8 cellular contexts compared by ENCODE assay signal in the genomic region with DNA sequence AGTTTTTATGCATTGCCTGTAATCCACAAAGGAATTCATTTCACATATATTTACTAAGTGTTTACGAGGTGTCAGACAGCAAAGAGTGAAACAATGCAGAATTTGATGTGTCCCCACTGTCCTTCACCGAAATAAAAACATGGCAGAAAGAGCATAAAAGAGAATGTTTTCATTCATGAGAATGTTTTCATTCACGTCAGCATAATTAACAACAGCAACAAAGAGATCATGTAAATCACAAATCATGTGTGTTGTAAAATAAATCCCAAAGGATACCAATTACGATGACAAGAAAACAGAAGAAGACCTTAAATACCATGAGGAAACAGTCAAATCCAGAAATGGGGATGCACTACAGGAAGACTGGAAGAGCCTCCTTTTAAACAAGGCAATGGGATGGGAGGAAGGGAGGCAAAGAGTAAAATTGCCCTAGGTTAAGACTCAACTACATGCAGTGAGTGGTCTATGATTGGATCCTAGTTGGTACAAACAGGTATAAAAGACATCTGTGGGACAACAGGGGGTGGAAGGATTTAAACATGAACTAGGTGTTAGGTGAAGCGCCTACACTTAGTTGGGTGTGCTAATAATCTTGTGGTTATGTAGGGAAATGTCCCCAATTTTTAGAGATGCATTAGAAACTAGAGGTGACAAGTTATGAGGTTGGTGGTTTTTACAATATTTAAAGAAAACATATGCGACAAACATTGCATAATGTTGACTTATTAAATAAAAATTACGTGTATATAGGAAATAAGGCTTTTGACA. TPM values are rescaled to one million over a fixed set of nuclear protein-coding genes. Genes with fewer than 3 reads are reported as not detected.
A peak's percentile ranks its signal among the peaks of the same experiment; 100 is the strongest.
DNase-seq lines count a peak whose midpoint lies in the region; ATAC-seq, FAIRE-seq and TF ChIP-seq lines count a peak whose summit lies in the region.

No MANE protein-coding gene starts in this region.

- no TSS peak for BruUV-seq in GM12878 (replicated peaks; lab: Mats Ljungman, UMichigan)

- H2AFZ ChIP-seq in SK-N-SH (ENCODE audit: low read depth) (no peak overlapping the region), GM12878 (ENCODE audit: control insufficient read depth, low read depth, low read length) (0 out of 2 replicates have a peak overlapping the region, but pooled peaks have one; percentile 9)

- H3K9me3 ChIP-seq in SK-N-SH (no peaks in the 10 kb centered on the region), GM12878 (replicated peaks; ENCODE audit: control insufficient read depth, insufficient read depth, low read length) (no peaks in the 10 kb centered on the region; the same call in 2 of the 3 replicates), mesodermal cell (ENCODE audit: control insufficient read depth, low read length) (no peaks in the 10 kb centered on the region), testis (no peaks in the 10 kb centered on the region)

- peaks cover 11% of the 10 kb centered on the region for H3F3A ChIP-seq in SK-N-SH (replicated peaks; ENCODE audit: insufficient read depth)

- H3K27ac ChIP-seq in SK-N-SH (ENCODE audit: low read depth in 2 of 2, low read length in 1 of 2), result peak overlapping the region; percentile 92 to 99; a peak in 3 of 4 replicates
- no peak overlapping the region for H3K27ac ChIP-seq in GM12878 (ENCODE audit: control insufficient read depth, insufficient read depth)
- H3K27ac ChIP-seq in mesodermal cell (ENCODE audit: low read depth, low read length, severe bottlenecking), result peak overlapping the region; percentile 99
- peak overlapping the region; percentile 92 to 93 for H3K27ac ChIP-seq in testis

- H4K20me1 ChIP-seq in SK-N-SH (ENCODE audit: insufficient read depth) (no peaks in the 10 kb centered on the region), GM12878 (ENCODE audit: control insufficient read depth, insufficient read depth) (no peaks in the 10 kb centered on the region)

- H3K27me3 ChIP-seq in SK-N-SH (ENCODE audit: insufficient read depth) (no peaks in the 10 kb centered on the region), GM12878 (replicated peaks in 1 of 2; ENCODE audit: control insufficient read depth in 2 of 2, insufficient read depth in 2 of 2, low read length in 1 of 2) (no peaks in the 10 kb centered on the region), testis (no peaks in the 10 kb centered on the region)

- TF ChIP-seq POLR2A in GM12878 (IDR thresholded peaks at IDR 0.05; ENCODE audit: low read depth, low read length), result no peak
- no peak for TF ChIP-seq POLR2A in testis (IDR thresholded peaks at IDR 0.05)

- no peaks in the 10 kb centered on the region for H3K9me2 ChIP-seq in SK-N-SH

- SMC1A ChIA-PET in GM12878 (lab: Charles Lee; ENCODE audit: uncharacterized antibody, unreplicated experiment), result interaction anchor here (0.7 to 4.8 kb wide), 5 partner anchors 10 to 67 kb away, joined by 3 to 22 read pairs (median 4); a partner anchor contains a TSS

- no peak for ATAC-seq in SK-N-SH treated with all-trans-retinoic acid at 6 μM for 48 hours
- ATAC-seq in GM12878, result no peak
- no peak for ATAC-seq in GM21717 (IDR thresholded peaks at IDR 0.05; ENCODE audit: unreplicated experiment)

- no peak for FAIRE-seq in GM12878 (lab: Jason Lieb, UNC)

- RAD21 ChIA-PET in GM12878 (lab: Charles Lee; ENCODE audit: unreplicated experiment), result interaction anchor here (0.6 to 1.2 kb wide), 6 partner anchors 17 to 672 kb away, joined by 3 to 7 read pairs (median 3); a partner anchor contains a TSS

- CTCF ChIA-PET in SK-N-SH (lab: Yijun Ruan, JAX) (interaction anchor here (0.6 to 5.0 kb wide), 4 partner anchors 21 to 57 kb away, joined by 3 to 29 read pairs (median 4); a partner anchor contains a TSS), GM12878 (lab: Yijun Ruan, JAX) (interaction anchor here (0.6 to 4.6 kb wide), 6 partner anchors 10 to 622 kb away, joined by 3 to 50 read pairs (median 4); a partner anchor contains a TSS)

- in situ Hi-C loops in GM12878 (cut with MboI), result loop anchor here (25.0 kb wide), 1 partner anchor 1672 kb away; a partner anchor contains a TSS

- no peak for DNase-seq in SK-N-SH
- no peak for DNase-seq in GM12878 (ENCODE audit: low read depth, low spot score)
- DNase-seq in testis, result no peak
- no peak for DNase-seq in activated CD8-positive, alpha-beta memory T cell treated with anti-CD3 and anti-CD28 coated beads, Interleukin-2, amount 50 U/mL, for 4 hours
- DNase-seq in NCI-H2227 treated with DMSO at 0.1 percent for 48 hours (lab: John Stamatoyannopoulos, UW), result no peak

- H3K4me2 ChIP-seq in SK-N-SH (peak overlapping the region; percentile 87), GM12878 (ENCODE audit: control insufficient read depth, insufficient read depth) (peak overlapping the region; percentile 93)

- no peaks in the 10 kb centered on the region for H3K79me2 ChIP-seq in SK-N-SH (ENCODE audit: insufficient read depth)
- H3K79me2 ChIP-seq in GM12878 (ENCODE audit: control insufficient read depth, insufficient read depth, low read length), result no peaks in the 10 kb centered on the region

- H3K36me3 ChIP-seq in SK-N-SH (replicated peaks in 1 of 2; ENCODE audit: control insufficient read depth in 1 of 2, insufficient read depth in 2 of 2, low read length in 1 of 2), result no peaks in the 10 kb centered on the region
- no peaks in the 10 kb centered on the region for H3K36me3 ChIP-seq in GM12878 (ENCODE audit: control insufficient read depth in 2 of 2, insufficient read depth in 2 of 2, low read length in 1 of 2)
- H3K36me3 ChIP-seq in mesodermal cell (ENCODE audit: control insufficient read depth, insufficient read depth, low read length), result no peaks in the 10 kb centered on the region
- H3K36me3 ChIP-seq in testis (ENCODE audit: low read depth, missing control alignments), result no peaks in the 10 kb centered on the region

- no peak for TF ChIP-seq RAD21 in SK-N-SH (IDR thresholded peaks at IDR 0.05; ENCODE audit: low read length)
- TF ChIP-seq RAD21 in GM12878 (IDR thresholded peaks at IDR 0.05; ENCODE audit: insufficient read depth, low read depth, low read length), result no peak

- 89% methylated on average over 7 of the region's 7 CpGs for WGBS in SK-N-SH (ENCODE audit: low lambda C conversion rate)
- WGBS in GM12878 (ENCODE audit: insufficient coverage, insufficient replicate concordance, low lambda C conversion rate, missing lambda C conversion rate), result 86% methylated on average over 7 of the region's 7 CpGs
- WGBS in mesodermal cell (ENCODE audit: insufficient coverage in 2 of 2), 2 experiments, result 100% methylated on average over 1 of the region's 7 CpGs
- 59 to 67% methylated on average over 7 of the region's 7 CpGs for WGBS in testis, 2 donors

- POLR2A ChIA-PET in SK-N-SH (lab: Yijun Ruan, JAX), result interaction anchor here (0.8 to 2.4 kb wide), 7 partner anchors 10 to 193 kb away, joined by 3 to 14 read pairs (median 4); a partner anchor contains a TSS
- POLR2A ChIA-PET in GM12878 (lab: Charles Lee), result interaction anchor here (0.6 to 1.1 kb wide), 4 partner anchors 9 to 194 kb away, joined by 3 to 4 read pairs (median 3); no protein-coding TSS in a partner anchor

- no peak for TF ChIP-seq EP300 in SK-N-SH (IDR thresholded peaks at IDR 0.05; ENCODE audit: borderline replicate concordance in 1 of 2, low read depth in 1 of 2, low read length in 1 of 2)
- TF ChIP-seq EP300 in GM12878 (IDR thresholded peaks at IDR 0.05; ENCODE audit: borderline replicate concordance in 1 of 2, control insufficient read depth in 1 of 2, low read depth in 2 of 2, low read length in 2 of 2), result no peak

- intact Hi-C loops in GM12878 (cut with micrococcal nuclease; ENCODE audit: unreplicated experiment), result loop anchor here (1.0 to 5.0 kb wide), 2 partner anchors 67 to 196 kb away; a partner anchor contains a TSS
- intact Hi-C loops in testis (cut with DNase I; ENCODE audit: low total_unique reads), result loop anchor here (5.0 kb wide), 1 partner anchor 252 kb away; a partner anchor contains a TSS

- H3K4me3 ChIP-seq in SK-N-SH (ENCODE audit: low read depth in 2 of 2, low read length in 1 of 2) (peak overlapping the region; percentile 74 to 93; a peak in 3 of 4 replicates), GM12878 (no peak overlapping the region), mesodermal cell (ENCODE audit: extremely low read depth, insufficient read depth, low read length, poor library complexity, severe bottlenecking) (peak overlapping the region; percentile 77), testis (peak overlapping the region in 1 of 2 donors; percentile 70)

- TF ChIP-seq CTCF in SK-N-SH (IDR thresholded peaks at IDR 0.05), result no peak
- TF ChIP-seq CTCF in GM12878 (IDR thresholded peaks at IDR 0.05 in 2 of 3, conservative IDR thresholded peaks at IDR 0.05 in 1 of 3; ENCODE audit: control insufficient read depth in 2 of 3, extremely low read depth in 1 of 3, insufficient read depth in 1 of 3, low read depth in 3 of 3, low read length in 3 of 3), result no peak
- no peak for TF ChIP-seq CTCF in testis (IDR thresholded peaks at IDR 0.05)

- no peak overlapping the region for H3K9ac ChIP-seq in SK-N-SH
- H3K9ac ChIP-seq in GM12878 (ENCODE audit: control insufficient read depth, insufficient read depth, low read length), result no peak overlapping the region

- peaks cover 0 to 8% of the 10 kb centered on the region in 2 experiments; a peak in 2 of 4 replicates for H3K4me1 ChIP-seq in SK-N-SH (ENCODE audit: control insufficient read depth in 1 of 2, insufficient read depth in 2 of 2, low read depth in 1 of 2, low read length in 1 of 2)
- H3K4me1 ChIP-seq in GM12878 (ENCODE audit: control insufficient read depth, insufficient read depth, low read length), result peaks cover 14% of the 10 kb centered on the region
- peaks cover 2% of the 10 kb centered on the region for H3K4me1 ChIP-seq in mesodermal cell (ENCODE audit: control insufficient read depth, insufficient read depth, low read length, poor library complexity, severe bottlenecking)
- peaks cover 15% of the 10 kb centered on the region for H3K4me1 ChIP-seq in testis

RNA-seq across cellular contexts. Expression of a gene that starts 1.5 kb away (rescaled TPM):
- polyA plus RNA-seq in SK-N-SH (2012; rRNA removed) (1.9 and 2.1 TPM in 2 replicates), GM12878 (2011; rRNA removed) (2.1 and 2.4 TPM in 2 replicates), GM12878 (2014; fragmentation: Illumina TruSeq; extraction: Trizol) (4.6 and 7.2 TPM in 2 replicates), GM12878 (2014; fragmentation: Nextera tagmentation; extraction: Ambion mirVana) (1 to 10 TPM; 1.6 to 2.0 TPM), GM12878 (2014; rRNA removed) (3.0 and 3.8 TPM in 2 replicates), GM12878 (2016; fragmentation: Nextera tagmentation; extraction: Ambion mirVana) (1 to 10 TPM; 2.8 to 3.0 TPM), testis (ENCODE audit: insufficient read depth, low read depth, low replicate concordance) (51.3 TPM)
- 2.0 and 2.3 TPM in 2 replicates for polyA plus RNA-seq in SK-N-SH (2012; cell fraction: cytosol; rRNA removed)
- 2.1 and 3.1 TPM in 2 replicates for polyA plus RNA-seq in SK-N-SH (2012; cell fraction: nucleus; rRNA removed)
- total RNA-seq in GM12878 (2013; cell fraction: nucleolus; rRNA removed), result 2.3 and 4.0 TPM in 2 replicates
- total RNA-seq in GM12878 (2014; rRNA removed) (2.3 and 4.3 TPM in 2 replicates), GM12878 (2014; rRNA removed; fragmentation: Illumina TruSeq; extraction: Trizol) (4.8 and 5.1 TPM in 2 replicates), GM12878 (2021) (5.1 and 5.2 TPM in 2 replicates), testis (10 to 100 TPM; 21.4 to 29.0 TPM)
- 2.2 TPM for polyA plus RNA-seq in GM12878 (2011; ENCODE audit: low read depth)
- polyA plus RNA-seq in GM12878 (2011; cell fraction: cytosol; rRNA removed), result 1.1 and 1.9 TPM in 2 replicates
- 1.5 and 2.1 TPM in 2 replicates for polyA plus RNA-seq in GM12878 (2011; cell fraction: nucleus; rRNA removed)
- polyA plus RNA-seq in GM12878 (2012), result 2.5 and 2.9 TPM in 2 replicates
- polyA minus RNA-seq in GM12878 (2011; rRNA and poly(A)+ RNA removed), result 4.8 and 5.7 TPM in 2 replicates
- 1.9 and 3.5 TPM in 2 replicates for polyA minus RNA-seq in GM12878 (2011; cell fraction: cytosol; rRNA and poly(A)+ RNA removed)
- 1.9 and 2.4 TPM in 2 replicates for polyA minus RNA-seq in GM12878 (2011; cell fraction: nucleus; rRNA and poly(A)+ RNA removed)
- polyA plus RNA-seq in mesodermal cell (2013, experiment 1 of 2), result 2.9 TPM
- polyA plus RNA-seq in mesodermal cell (2013, experiment 2 of 2), result 2.8 TPM

RNA-seq across cellular contexts. Expression of a gene that starts 15.3 kb away (rescaled TPM):
- polyA plus RNA-seq in SK-N-SH (2012; rRNA removed), result 2.6 and 3.0 TPM in 2 replicates
- polyA plus RNA-seq in SK-N-SH (2012; cell fraction: cytosol; rRNA removed), result 2.6 and 2.7 TPM in 2 replicates
- polyA plus RNA-seq in SK-N-SH (2012; cell fraction: nucleus; rRNA removed), result 3.5 and 4.6 TPM in 2 replicates
- total RNA-seq in GM12878 (2013; cell fraction: nucleolus; rRNA removed), result 8.9 and 9.1 TPM in 2 replicates
- total RNA-seq in GM12878 (2014; rRNA removed), result 2.8 and 3.4 TPM in 2 replicates
- 3.4 and 3.6 TPM in 2 replicates for total RNA-seq in GM12878 (2014; rRNA removed; fragmentation: Illumina TruSeq; extraction: Trizol)
- 3.9 and 4.3 TPM in 2 replicates for total RNA-seq in GM12878 (2021)
- polyA plus RNA-seq in GM12878 (2011; ENCODE audit: low read depth), result 1.00 TPM
- 2.9 and 3.3 TPM in 2 replicates for polyA plus RNA-seq in GM12878 (2011; rRNA removed)
- 1.6 and 1.7 TPM in 2 replicates for polyA plus RNA-seq in GM12878 (2011; cell fraction: cytosol; rRNA removed)
- polyA plus RNA-seq in GM12878 (2011; cell fraction: nucleus; rRNA removed), result 2.2 and 2.8 TPM in 2 replicates
- polyA plus RNA-seq in GM12878 (2012), result 1.1 and 2.2 TPM in 2 replicates
- polyA plus RNA-seq in GM12878 (2014; fragmentation: Illumina TruSeq; extraction: Trizol), result 2.5 and 3.6 TPM in 2 replicates
- 1 to 10 TPM in 1 of 2 experiments, under 1 TPM in 1; 0.86 to 1.1 TPM for polyA plus RNA-seq in GM12878 (2014; fragmentation: Nextera tagmentation; extraction: Ambion mirVana)
- 2.6 and 3.0 TPM in 2 replicates for polyA plus RNA-seq in GM12878 (2014; rRNA removed)
- 1 to 10 TPM; 2.8 to 3.2 TPM for polyA plus RNA-seq in GM12878 (2016; fragmentation: Nextera tagmentation; extraction: Ambion mirVana)
- polyA minus RNA-seq in GM12878 (2011; rRNA and poly(A)+ RNA removed), result 1.5 and 1.9 TPM in 2 replicates
- 0.67 and 1.5 TPM in 2 replicates for polyA minus RNA-seq in GM12878 (2011; cell fraction: cytosol; rRNA and poly(A)+ RNA removed)
- 0.97 and 1.7 TPM in 2 replicates for polyA minus RNA-seq in GM12878 (2011; cell fraction: nucleus; rRNA and poly(A)+ RNA removed)
- polyA plus RNA-seq in mesodermal cell (2013, experiment 1 of 2), result 5.6 TPM
- 6.8 TPM for polyA plus RNA-seq in mesodermal cell (2013, experiment 2 of 2)
- total RNA-seq in testis, result 1 to 10 TPM; 8.1 to 8.3 TPM
- polyA plus RNA-seq in testis (ENCODE audit: insufficient read depth, low read depth, low replicate concordance), result 5.4 TPM

RNA-seq across cellular contexts. Expression of a gene that starts 53.1 kb away (rescaled TPM):
- polyA plus RNA-seq in SK-N-SH (2012; rRNA removed) (2.5 and 2.7 TPM in 2 replicates), GM12878 (2011; rRNA removed) (1.9 and 2.5 TPM in 2 replicates), GM12878 (2014; fragmentation: Illumina TruSeq; extraction: Trizol) (4.4 and 4.8 TPM in 2 replicates), GM12878 (2014; fragmentation: Nextera tagmentation; extraction: Ambion mirVana) (1 to 10 TPM; 2.0 to 2.2 TPM), GM12878 (2014; rRNA removed) (2.9 and 3.8 TPM in 2 replicates), GM12878 (2016; fragmentation: Nextera tagmentation; extraction: Ambion mirVana) (1 to 10 TPM; 4.5 to 4.9 TPM), testis (ENCODE audit: insufficient read depth, low read depth, low replicate concordance) (4.8 TPM)
- 3.0 and 3.3 TPM in 2 replicates for polyA plus RNA-seq in SK-N-SH (2012; cell fraction: cytosol; rRNA removed)
- 4.2 and 4.9 TPM in 2 replicates for polyA plus RNA-seq in SK-N-SH (2012; cell fraction: nucleus; rRNA removed)
- 6.6 and 7.0 TPM in 2 replicates for total RNA-seq in GM12878 (2013; cell fraction: nucleolus; rRNA removed)
- total RNA-seq in GM12878 (2014; rRNA removed) (3.7 and 4.4 TPM in 2 replicates), GM12878 (2014; rRNA removed; fragmentation: Illumina TruSeq; extraction: Trizol) (3.9 and 4.2 TPM in 2 replicates), GM12878 (2021) (3.0 and 3.7 TPM in 2 replicates), testis (1 to 10 TPM; 6.1 to 6.9 TPM)
- polyA plus RNA-seq in GM12878 (2011; ENCODE audit: low read depth), result 1.3 TPM
- polyA plus RNA-seq in GM12878 (2011; cell fraction: cytosol; rRNA removed), result 1.0 and 1.5 TPM in 2 replicates
- polyA plus RNA-seq in GM12878 (2011; cell fraction: nucleus; rRNA removed), result 3.1 and 3.6 TPM in 2 replicates
- 1.5 and 1.7 TPM in 2 replicates for polyA plus RNA-seq in GM12878 (2012)
- 1.0 and 2.0 TPM in 2 replicates for polyA minus RNA-seq in GM12878 (2011; rRNA and poly(A)+ RNA removed)
- 0.83 and 0.94 TPM in 2 replicates for polyA minus RNA-seq in GM12878 (2011; cell fraction: cytosol; rRNA and poly(A)+ RNA removed)
- 1.1 TPM in 2 replicates for polyA minus RNA-seq in GM12878 (2011; cell fraction: nucleus; rRNA and poly(A)+ RNA removed)
- polyA plus RNA-seq in mesodermal cell (2013, experiment 1 of 2), result 8.0 TPM
- 8.7 TPM for polyA plus RNA-seq in mesodermal cell (2013, experiment 2 of 2)
